Comparison of ENCODE assay signal across 16 cellular contexts in the genomic region with DNA sequence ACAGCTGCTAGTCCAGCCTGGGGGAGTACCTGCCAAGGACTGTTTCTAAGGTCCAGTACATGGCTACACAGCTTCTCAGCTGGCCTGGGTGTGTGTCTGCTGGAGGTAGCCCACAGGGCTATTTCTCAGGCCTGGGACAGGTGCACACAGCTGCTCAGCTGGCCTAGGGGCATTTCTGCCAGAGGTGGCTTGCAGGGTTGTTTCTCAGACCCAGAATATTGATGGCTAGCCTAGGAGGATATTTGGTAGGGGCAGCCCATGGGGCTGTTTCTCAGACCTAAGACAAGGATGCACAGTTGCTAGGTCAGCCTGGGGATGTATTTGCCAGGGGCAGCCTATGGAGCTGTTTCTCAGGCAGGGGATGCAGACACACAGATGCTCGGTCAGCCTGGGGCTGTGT.
"Had no signal": no experiment of that assay in that cellular context is flagged by ENCODE, and none has a peak within 500 bp of the region (broad histone marks: within the 10 kb centered on the region; RNA-seq: fewer than 3 reads in every experiment).

No MANE protein-coding gene starts in this region.

- H3K4me1 ChIP-seq: esophagus muscularis mucosa, foreskin keratinocyte, gastroesophageal sphincter, heart right ventricle, left lung, lower lobe of right lung had no signal

- H3K9me3 ChIP-seq: esophagus muscularis mucosa, gastroesophageal sphincter, heart right ventricle, lower lobe of right lung, mucosa of descending colon had no signal

- H3K4me3 ChIP-seq: coronary artery, dorsolateral prefrontal cortex, esophagus muscularis mucosa, gastroesophageal sphincter, heart right ventricle, left lung, lower lobe of right lung, mucosa of descending colon had no signal

- ATAC-seq: foreskin keratinocyte, gastroesophageal sphincter, left cardiac atrium, left lung, left ventricle myocardium superior, mucosa of descending colon had no signal

- H3K27ac Mint-ChIP-seq: mesothelial cell of epicardium had no signal

- H3K27me3 ChIP-seq: dorsolateral prefrontal cortex, esophagus muscularis mucosa, foreskin keratinocyte, gastroesophageal sphincter, heart right ventricle, left lung had no signal

- H3K4me3 Mint-ChIP-seq: mesothelial cell of epicardium had no signal

- H3K4me1 Mint-ChIP-seq: mesothelial cell of epicardium had no signal

- DNase-seq: dermis blood vessel endothelial cell; dorsolateral prefrontal cortex; effector CD4-positive, alpha-beta T cell; effector memory CD4-positive, alpha-beta T cell; foreskin keratinocyte; heart right ventricle; hippocampal formation; left cardiac atrium; left ventricle myocardium superior; lower lobe of right lung; mucosa of descending colon had no signal

- H3K27ac ChIP-seq: coronary artery, dorsolateral prefrontal cortex, esophagus muscularis mucosa, foreskin keratinocyte, gastroesophageal sphincter, heart right ventricle, left lung, lower lobe of right lung had no signal
